Comparison of ENCODE assay signal across 1 cellular context in genomic region chr1:46461809-46462448, GRCh38.
A peak's percentile ranks its signal among the peaks of the same experiment; 100 is the strongest.
TF ChIP-seq lines count a peak whose summit lies in the region.

No MANE protein-coding gene starts in this region.

TF ChIP-seq in K562, 482 proteins besides CTCF, POLR2A, EP300 and RAD21 (continued from another document):
- TF ChIP-seq, protein P1, sequence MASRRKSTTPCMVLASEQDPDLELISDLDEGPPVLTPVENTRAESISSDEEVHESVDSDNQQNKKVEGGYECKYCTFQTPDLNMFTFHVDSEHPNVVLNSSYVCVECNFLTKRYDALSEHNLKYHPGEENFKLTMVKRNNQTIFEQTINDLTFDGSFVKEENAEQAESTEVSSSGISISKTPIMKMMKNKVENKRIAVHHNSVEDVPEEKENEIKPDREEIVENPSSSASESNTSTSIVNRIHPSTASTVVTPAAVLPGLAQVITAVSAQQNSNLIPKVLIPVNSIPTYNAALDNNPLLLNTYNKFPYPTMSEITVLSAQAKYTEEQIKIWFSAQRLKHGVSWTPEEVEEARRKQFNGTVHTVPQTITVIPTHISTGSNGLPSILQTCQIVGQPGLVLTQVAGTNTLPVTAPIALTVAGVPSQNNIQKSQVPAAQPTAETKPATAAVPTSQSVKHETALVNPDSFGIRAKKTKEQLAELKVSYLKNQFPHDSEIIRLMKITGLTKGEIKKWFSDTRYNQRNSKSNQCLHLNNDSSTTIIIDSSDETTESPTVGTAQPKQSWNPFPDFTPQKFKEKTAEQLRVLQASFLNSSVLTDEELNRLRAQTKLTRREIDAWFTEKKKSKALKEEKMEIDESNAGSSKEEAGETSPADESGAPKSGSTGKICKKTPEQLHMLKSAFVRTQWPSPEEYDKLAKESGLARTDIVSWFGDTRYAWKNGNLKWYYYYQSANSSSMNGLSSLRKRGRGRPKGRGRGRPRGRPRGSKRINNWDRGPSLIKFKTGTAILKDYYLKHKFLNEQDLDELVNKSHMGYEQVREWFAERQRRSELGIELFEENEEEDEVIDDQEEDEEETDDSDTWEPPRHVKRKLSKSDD (conservative IDR thresholded peaks at IDR 0.05; ENCODE audit: low read length) = no peak
- TF ChIP-seq, protein P2, sequence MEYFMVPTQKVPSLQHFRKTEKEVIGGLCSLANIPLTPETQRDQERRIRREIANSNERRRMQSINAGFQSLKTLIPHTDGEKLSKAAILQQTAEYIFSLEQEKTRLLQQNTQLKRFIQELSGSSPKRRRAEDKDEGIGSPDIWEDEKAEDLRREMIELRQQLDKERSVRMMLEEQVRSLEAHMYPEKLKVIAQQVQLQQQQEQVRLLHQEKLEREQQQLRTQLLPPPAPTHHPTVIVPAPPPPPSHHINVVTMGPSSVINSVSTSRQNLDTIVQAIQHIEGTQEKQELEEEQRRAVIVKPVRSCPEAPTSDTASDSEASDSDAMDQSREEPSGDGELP (CRISPR knock-in tag; IDR thresholded peaks at IDR 0.05; ENCODE audit: borderline replicate concordance) = no peak
- TF ChIP-seq CTBP1 (IDR thresholded peaks at IDR 0.05; ENCODE audit: borderline replicate concordance) = 0 out of 2 replicates have a peak, but pooled peaks have one; percentile 16
- TF ChIP-seq, protein P3, sequence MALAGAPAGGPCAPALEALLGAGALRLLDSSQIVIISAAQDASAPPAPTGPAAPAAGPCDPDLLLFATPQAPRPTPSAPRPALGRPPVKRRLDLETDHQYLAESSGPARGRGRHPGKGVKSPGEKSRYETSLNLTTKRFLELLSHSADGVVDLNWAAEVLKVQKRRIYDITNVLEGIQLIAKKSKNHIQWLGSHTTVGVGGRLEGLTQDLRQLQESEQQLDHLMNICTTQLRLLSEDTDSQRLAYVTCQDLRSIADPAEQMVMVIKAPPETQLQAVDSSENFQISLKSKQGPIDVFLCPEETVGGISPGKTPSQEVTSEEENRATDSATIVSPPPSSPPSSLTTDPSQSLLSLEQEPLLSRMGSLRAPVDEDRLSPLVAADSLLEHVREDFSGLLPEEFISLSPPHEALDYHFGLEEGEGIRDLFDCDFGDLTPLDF (CRISPR knock-in tag; IDR thresholded peaks at IDR 0.05) = no peak
- TF ChIP-seq ATF1 (CRISPR knock-in tag; IDR thresholded peaks at IDR 0.05) = no peak
- no peak for TF ChIP-seq ATF1 (tag; IDR thresholded peaks at IDR 0.05)
- TF ChIP-seq ZBTB7A (IDR thresholded peaks at IDR 0.05; ENCODE audit: borderline replicate concordance, control insufficient read depth, low read depth, low read length) = peak; percentile 2; the same call in 1 of the 2 replicates
- TF ChIP-seq, protein P4, sequence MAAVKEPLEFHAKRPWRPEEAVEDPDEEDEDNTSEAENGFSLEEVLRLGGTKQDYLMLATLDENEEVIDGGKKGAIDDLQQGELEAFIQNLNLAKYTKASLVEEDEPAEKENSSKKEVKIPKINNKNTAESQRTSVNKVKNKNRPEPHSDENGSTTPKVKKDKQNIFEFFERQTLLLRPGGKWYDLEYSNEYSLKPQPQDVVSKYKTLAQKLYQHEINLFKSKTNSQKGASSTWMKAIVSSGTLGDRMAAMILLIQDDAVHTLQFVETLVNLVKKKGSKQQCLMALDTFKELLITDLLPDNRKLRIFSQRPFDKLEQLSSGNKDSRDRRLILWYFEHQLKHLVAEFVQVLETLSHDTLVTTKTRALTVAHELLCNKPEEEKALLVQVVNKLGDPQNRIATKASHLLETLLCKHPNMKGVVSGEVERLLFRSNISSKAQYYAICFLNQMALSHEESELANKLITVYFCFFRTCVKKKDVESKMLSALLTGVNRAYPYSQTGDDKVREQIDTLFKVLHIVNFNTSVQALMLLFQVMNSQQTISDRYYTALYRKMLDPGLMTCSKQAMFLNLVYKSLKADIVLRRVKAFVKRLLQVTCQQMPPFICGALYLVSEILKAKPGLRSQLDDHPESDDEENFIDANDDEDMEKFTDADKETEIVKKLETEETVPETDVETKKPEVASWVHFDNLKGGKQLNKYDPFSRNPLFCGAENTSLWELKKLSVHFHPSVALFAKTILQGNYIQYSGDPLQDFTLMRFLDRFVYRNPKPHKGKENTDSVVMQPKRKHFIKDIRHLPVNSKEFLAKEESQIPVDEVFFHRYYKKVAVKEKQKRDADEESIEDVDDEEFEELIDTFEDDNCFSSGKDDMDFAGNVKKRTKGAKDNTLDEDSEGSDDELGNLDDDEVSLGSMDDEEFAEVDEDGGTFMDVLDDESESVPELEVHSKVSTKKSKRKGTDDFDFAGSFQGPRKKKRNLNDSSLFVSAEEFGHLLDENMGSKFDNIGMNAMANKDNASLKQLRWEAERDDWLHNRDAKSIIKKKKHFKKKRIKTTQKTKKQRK (IDR thresholded peaks at IDR 0.05; ENCODE audit: borderline replicate concordance, low read depth, low read length) = no peak
- TF ChIP-seq ARNT (IDR thresholded peaks at IDR 0.05) = no peak
- TF ChIP-seq ZNF239 (CRISPR knock-in tag; IDR thresholded peaks at IDR 0.05) = no peak
- TF ChIP-seq ZFPM2 (CRISPR knock-in tag; IDR thresholded peaks at IDR 0.05) = no peak
- no peak for TF ChIP-seq ZBED1 (IDR thresholded peaks at IDR 0.05)
- TF ChIP-seq ZNF407 (IDR thresholded peaks at IDR 0.05; ENCODE audit: low read depth) = no peak
